In genomic region chr20:62929051-62929538, GRCh38 we compare ENCODE assay signal across 1 cellular context.
TF ChIP-seq lines count a peak whose summit lies in the region.

No MANE protein-coding gene starts in this region.

TF ChIP-seq in HepG2, 621 proteins besides CTCF, POLR2A, EP300 and RAD21 (continued from another document):
- no peak; the same call in 1 of the 2 replicates for TF ChIP-seq PAXIP1 (CRISPR knock-in tag; conservative IDR thresholded peaks at IDR 0.05)
- no peak for TF ChIP-seq GLI4 (CRISPR knock-in tag; IDR thresholded peaks at IDR 0.05; ENCODE audit: borderline replicate concordance)
- TF ChIP-seq ZNF710 (CRISPR knock-in tag; IDR thresholded peaks at IDR 0.05; ENCODE audit: borderline replicate concordance) = no peak
- no peak for TF ChIP-seq KDM5B (CRISPR knock-in tag; IDR thresholded peaks at IDR 0.05; ENCODE audit: borderline replicate concordance)
- no peak for TF ChIP-seq PREB (CRISPR knock-in tag; IDR thresholded peaks at IDR 0.05)
- no peak for TF ChIP-seq RBM39 (IDR thresholded peaks at IDR 0.05; ENCODE audit: low read depth, low read length, poor library complexity, severe bottlenecking)
- TF ChIP-seq ZNF333 (CRISPR knock-in tag; IDR thresholded peaks at IDR 0.05; ENCODE audit: borderline replicate concordance) = 0 out of 2 replicates have a peak, but pooled peaks have one; percentile 24
- TF ChIP-seq KLF15 (CRISPR knock-in tag; IDR thresholded peaks at IDR 0.05; ENCODE audit: borderline replicate concordance) = no peak
- no peak for TF ChIP-seq CC2D1A (CRISPR knock-in tag; IDR thresholded peaks at IDR 0.05)
- no peak for TF ChIP-seq ZNF672 (CRISPR knock-in tag; IDR thresholded peaks at IDR 0.05)
- TF ChIP-seq HNRNPLL (IDR thresholded peaks at IDR 0.05; ENCODE audit: low read depth, low read length, poor library complexity, severe bottlenecking) = no peak
- no peak for TF ChIP-seq GPBP1L1 (CRISPR knock-in tag; IDR thresholded peaks at IDR 0.05)
- no peak for TF ChIP-seq XRCC5 (optimal IDR thresholded peaks at IDR 0.05; ENCODE audit: low read length)
